ENCODE assay signal across 14 cellular contexts in the genomic region with DNA sequence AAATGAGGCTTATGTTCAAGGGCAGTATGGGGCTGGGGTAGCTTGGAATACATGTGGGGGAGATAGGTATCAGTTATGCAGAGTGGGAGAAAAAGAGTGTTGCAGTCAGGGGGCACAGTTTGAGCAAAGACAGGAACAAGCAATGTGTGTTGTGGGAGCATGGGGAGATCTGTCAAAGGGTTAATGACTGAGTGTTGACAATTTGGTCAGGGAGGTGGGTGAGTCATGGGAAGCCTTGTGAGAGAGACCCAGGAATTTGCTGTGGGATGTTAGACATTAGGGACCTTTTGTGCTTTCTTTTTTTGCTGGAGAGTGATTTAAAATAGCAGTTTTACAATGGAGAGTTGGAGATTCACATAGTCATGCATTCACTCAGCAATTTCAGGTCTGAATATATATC.
A peak's percentile ranks its signal among the peaks of the same experiment; 100 is the strongest.
DNase-seq lines count a peak whose midpoint lies in the region; TF ChIP-seq lines count a peak whose summit lies in the region.
"Had no signal": no experiment of that assay in that cellular context is flagged by ENCODE, and none has a peak within 500 bp of the region (broad histone marks: within the 10 kb centered on the region; RNA-seq: fewer than 3 reads in every experiment).

No MANE protein-coding gene starts in this region.

- no peaks in the 10 kb centered on the region for H3K27me3 Mint-ChIP-seq in neural crest cell (ENCODE audit: low read depth)

- peaks cover 11% of the 10 kb centered on the region for H3K36me3 Mint-ChIP-seq in neural crest cell (ENCODE audit: low read depth)

- H3K4me3 ChIP-seq in epithelial cell of proximal tubule (ENCODE audit: low read depth, low read length), result no peak overlapping the region
- H3K4me3 ChIP-seq: tibial artery had no signal

- peaks cover 8% of the 10 kb centered on the region for H3K9me3 Mint-ChIP-seq in neural crest cell

- H3K4me1 Mint-ChIP-seq in neural crest cell, result peaks cover 14% of the 10 kb centered on the region

- DNase-seq in ELR (ENCODE audit: low read depth) (peak; percentile 73), RPMI7951 (ENCODE audit: low read depth) (peak; percentile 90), epithelial cell of proximal tubule (ENCODE audit: low read depth) (peak; percentile 30), neural crest cell (ENCODE audit: low read depth, low spot score) (no peak), D341Med (ENCODE audit: low spot score) (no peak), NCI-H82 treated with DMSO at 0.1 percent for 48 hours (lab: John Stamatoyannopoulos, UW; ENCODE audit: unreplicated experiment) (no peak), DMS79 treated with DMSO at 0.1 percent for 48 hours (lab: John Stamatoyannopoulos, UW) (no peak), CD1c-positive myeloid dendritic cell (ENCODE audit: extremely low spot score) (no peak)
- DNase-seq: CD8-positive, alpha-beta T cell; left ventricle myocardium superior; NCI-H1417; NCI-H82; T-helper 2 cell; tibial artery had no signal

- no peak overlapping the region for H3K4me3 Mint-ChIP-seq in neural crest cell
- H3K4me3 Mint-ChIP-seq: CD8-positive, alpha-beta T cell had no signal

- peak overlapping the region; percentile 37 for H3K27ac Mint-ChIP-seq in neural crest cell (ENCODE audit: unreplicated experiment)
- H3K27ac Mint-ChIP-seq: CD8-positive, alpha-beta T cell had no signal

- TF ChIP-seq CTCF in epithelial cell of proximal tubule (conservative IDR thresholded peaks at IDR 0.05; ENCODE audit: low read depth, low read length) (no peak), neural crest cell (conservative IDR thresholded peaks at IDR 0.05) (no peak)

Comparison
In these comparisons a context has a peak if more than half of its experiments do, and no peak if none do; other contexts are left out.
1. DNase-seq: peak in ELR (single experiment), RPMI7951 (single experiment) and epithelial cell of proximal tubule (single experiment); none in neural crest cell (single experiment), D341Med (single experiment), NCI-H82 treated with DMSO at 0.1 percent for 48 hours (single experiment), DMS79 treated with DMSO at 0.1 percent for 48 hours (single experiment) and CD1c-positive myeloid dendritic cell (single experiment).